In the genomic region with DNA sequence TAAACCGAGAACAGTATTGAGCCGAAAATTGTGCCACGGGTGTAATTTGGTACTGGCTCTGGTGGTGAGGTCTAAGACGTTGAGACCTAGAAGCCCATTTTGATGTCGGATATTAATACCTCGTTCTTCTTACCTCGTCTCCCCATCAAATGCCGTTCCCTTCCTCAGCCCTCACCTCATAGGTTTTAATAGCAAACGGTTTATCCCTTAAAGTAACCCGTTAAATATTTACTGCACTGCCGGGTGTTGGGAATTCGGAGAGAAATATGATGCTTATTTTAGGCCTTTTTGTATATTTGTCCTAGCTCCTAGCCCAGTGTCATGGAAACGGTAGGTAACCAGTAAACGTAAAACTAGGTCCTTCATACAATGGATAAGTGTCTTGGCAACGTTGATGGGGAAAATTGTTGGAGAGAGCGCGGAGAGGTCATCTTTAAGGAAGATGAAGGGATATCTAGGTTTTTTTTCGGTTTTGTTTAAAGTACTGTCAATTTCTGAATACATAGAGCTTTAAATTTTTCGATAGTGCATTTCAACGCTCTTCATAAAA, we compare ENCODE assay signal across 8 cellular contexts. TPM values are rescaled to one million over a fixed set of nuclear protein-coding genes. Genes with fewer than 3 reads are reported as not detected.
DNase-seq lines count a peak whose midpoint lies in the region; ATAC-seq and TF ChIP-seq lines count a peak whose summit lies in the region.

No MANE protein-coding gene starts in this region.

- no peak for TF ChIP-seq CTCF in CD4-positive, alpha-beta T cell (IDR thresholded peaks at IDR 0.05)
- no peak for TF ChIP-seq CTCF in coronary artery (IDR thresholded peaks at IDR 0.05)

- H3K4me3 ChIP-seq in coronary artery (peak overlapping the region; percentile 87), mucosa of stomach (ENCODE audit: low read length) (peak overlapping the region; percentile 57)

- H3K27ac Mint-ChIP-seq in CD4-positive, alpha-beta T cell, result no peak overlapping the region
- no peak overlapping the region for H3K27ac Mint-ChIP-seq in stimulated activated effector memory CD8-positive, alpha-beta T cell treated with anti-CD3 and anti-CD28 coated beads, Interleukin-12 subunit alpha, Interleukin-12 subunit beta, amount 100 ng/mL, for 72 hours

- H3K36me3 ChIP-seq in mucosa of stomach (ENCODE audit: control insufficient read depth, insufficient read depth, low read length), result no peaks in the 10 kb centered on the region

- H3K9me3 Mint-ChIP-seq in CD4-positive, alpha-beta T cell, result no peaks in the 10 kb centered on the region
- H3K9me3 Mint-ChIP-seq in stimulated activated effector memory CD8-positive, alpha-beta T cell treated with anti-CD3 and anti-CD28 coated beads, Interleukin-12 subunit alpha, Interleukin-12 subunit beta, amount 100 ng/mL, for 72 hours, result no peaks in the 10 kb centered on the region

- ATAC-seq in CD4-positive, alpha-beta T cell (ENCODE audit: poor library complexity), result no peak
- ATAC-seq in stimulated activated effector memory CD8-positive, alpha-beta T cell treated with anti-CD3 and anti-CD28 coated beads, Interleukin-12 subunit alpha, Interleukin-12 subunit beta, amount 100 ng/mL, for 72 hours, result no peak
- no peak for ATAC-seq in HG03045 (IDR thresholded peaks at IDR 0.05; ENCODE audit: unreplicated experiment)

- H3K4me3 Mint-ChIP-seq in CD4-positive, alpha-beta T cell, result no peak overlapping the region
- H3K4me3 Mint-ChIP-seq in stimulated activated effector memory CD8-positive, alpha-beta T cell treated with anti-CD3 and anti-CD28 coated beads, Interleukin-12 subunit alpha, Interleukin-12 subunit beta, amount 100 ng/mL, for 72 hours, result no peak overlapping the region

- DNase-seq in CD4-positive, alpha-beta T cell, result peak in 1 of 10 experiments; percentile 34
- DNase-seq in NAMALWA (ENCODE audit: low spot score) (peak; percentile 44), coronary artery (ENCODE audit: low spot score) (no peak), DMS114 treated with DMSO at 0.1 percent for 48 hours (lab: John Stamatoyannopoulos, UW; ENCODE audit: unreplicated experiment) (no peak), islet precursor cell (no peak)
- DNase-seq in stimulated activated effector memory CD8-positive, alpha-beta T cell treated with anti-CD3 and anti-CD28 coated beads, Interleukin-12 subunit alpha, Interleukin-12 subunit beta, amount 100 ng/mL, for 72 hours (ENCODE audit: low spot score in 2 of 2), result no peak

- H3K9me3 ChIP-seq in CD4-positive, alpha-beta T cell (ENCODE audit: control insufficient read depth, low read length), result no peaks in the 10 kb centered on the region
- H3K9me3 ChIP-seq in mucosa of stomach (ENCODE audit: control insufficient read depth, low read length), result no peaks in the 10 kb centered on the region

- peak overlapping the region; percentile 99 for H3K9ac ChIP-seq in mucosa of stomach (ENCODE audit: low read length)

- H3K27me3 ChIP-seq in CD4-positive, alpha-beta T cell (ENCODE audit: control insufficient read depth, insufficient read depth, low read length), result no peaks in the 10 kb centered on the region
- H3K27me3 ChIP-seq in mucosa of stomach (ENCODE audit: control insufficient read depth, insufficient read depth, low read length), result no peaks in the 10 kb centered on the region

- H3K36me3 Mint-ChIP-seq in CD4-positive, alpha-beta T cell (ENCODE audit: low read depth), result peaks cover 27% of the 10 kb centered on the region
- H3K36me3 Mint-ChIP-seq in stimulated activated effector memory CD8-positive, alpha-beta T cell treated with anti-CD3 and anti-CD28 coated beads, Interleukin-12 subunit alpha, Interleukin-12 subunit beta, amount 100 ng/mL, for 72 hours, result no peaks in the 10 kb centered on the region

- POLR2A ChIA-PET in CD4-positive, alpha-beta T cell (lab: Charles Lee), result interaction anchor here (1.1 to 2.4 kb wide), 5 partner anchors 11 to 338 kb away, joined by 3 to 26 read pairs (median 5); a partner anchor contains a TSS

- CTCF ChIA-PET in CD4-positive, alpha-beta T cell (lab: Charles Lee), result no interaction called here

- H3K27ac ChIP-seq in CD4-positive, alpha-beta T cell (ENCODE audit: low read depth, low read length), result peak overlapping the region; percentile 98
- peak overlapping the region; percentile 92 to 95 for H3K27ac ChIP-seq in coronary artery

- intact Hi-C loops in CD4-positive, alpha-beta T cell (cut with DNase I, micrococcal nuclease), result loop anchor here (2.0 to 10.0 kb wide), 5 partner anchors 337 to 1655 kb away; a partner anchor contains a TSS

- H3K4me1 ChIP-seq in mucosa of stomach (ENCODE audit: control insufficient read depth, insufficient read depth, low read length), result peaks cover 16% of the 10 kb centered on the region

- H3K27me3 Mint-ChIP-seq in CD4-positive, alpha-beta T cell, result no peaks in the 10 kb centered on the region

- H3K4me1 Mint-ChIP-seq in CD4-positive, alpha-beta T cell (ENCODE audit: low read depth), result peaks cover 33% of the 10 kb centered on the region
- peaks cover 30% of the 10 kb centered on the region for H3K4me1 Mint-ChIP-seq in stimulated activated effector memory CD8-positive, alpha-beta T cell treated with anti-CD3 and anti-CD28 coated beads, Interleukin-12 subunit alpha, Interleukin-12 subunit beta, amount 100 ng/mL, for 72 hours

RNA-seq across cellular contexts. Expression of a gene that starts 1.0 kb away (rescaled TPM):
- total RNA-seq in CD4-positive, alpha-beta T cell, result 100 to 1,000 TPM; 145 to 150 TPM
